In genomic region chr4:182062936-182063335, GRCh38 we compare ENCODE assay signal across 14 cellular contexts.
A peak's percentile ranks its signal among the peaks of the same experiment; 100 is the strongest.
DNase-seq lines count a peak whose midpoint lies in the region; TF ChIP-seq lines count a peak whose summit lies in the region.
"Had no signal": no experiment of that assay in that cellular context is flagged by ENCODE, and none has a peak within 500 bp of the region (broad histone marks: within the 10 kb centered on the region; RNA-seq: fewer than 3 reads in every experiment).

No MANE protein-coding gene starts in this region.

- H3K27me3 ChIP-seq in cardiac muscle cell, result no peaks in the 10 kb centered on the region
- no peaks in the 10 kb centered on the region for H3K27me3 ChIP-seq in SJCRH30
- H3K27me3 ChIP-seq: BLaER1 treated with 17β-estradiol and CSF1 and Interleukin-3, amounts not matched to agents 10 nM and 100 nM; esophagus squamous epithelium; vagina had no signal

- H3K36me3 ChIP-seq in cardiac muscle cell, result no peaks in the 10 kb centered on the region
- no peaks in the 10 kb centered on the region; the same call in 1 of the 2 replicates for H3K36me3 ChIP-seq in SJCRH30
- H3K36me3 ChIP-seq: BLaER1 treated with 17β-estradiol and CSF1 and Interleukin-3, amounts not matched to agents 10 nM and 100 nM; esophagus squamous epithelium; vagina had no signal

- no peak overlapping the region for H3K4me3 Mint-ChIP-seq in activated naive CD8-positive, alpha-beta T cell treated with anti-CD3 and anti-CD28 coated beads for 36 hours
- H3K4me3 Mint-ChIP-seq: naive thymus-derived CD4-positive, alpha-beta T cell had no signal

- TF ChIP-seq CTCF in cardiac muscle cell (IDR thresholded peaks at IDR 0.05; ENCODE audit: low read depth, low read length) (no peak), fibroblast of villous mesenchyme (IDR thresholded peaks at IDR 0.05; ENCODE audit: insufficient read depth, low read depth, low read length) (no peak)

- no peaks in the 10 kb centered on the region for H3K27me3 Mint-ChIP-seq in activated naive CD8-positive, alpha-beta T cell treated with anti-CD3 and anti-CD28 coated beads for 36 hours
- H3K27me3 Mint-ChIP-seq: naive thymus-derived CD4-positive, alpha-beta T cell had no signal

- H3K36me3 Mint-ChIP-seq in activated naive CD8-positive, alpha-beta T cell treated with anti-CD3 and anti-CD28 coated beads for 36 hours, result no peaks in the 10 kb centered on the region
- H3K36me3 Mint-ChIP-seq: naive thymus-derived CD4-positive, alpha-beta T cell had no signal

- H3K4me1 ChIP-seq in cardiac muscle cell (ENCODE audit: low read depth) (peaks cover 14% of the 10 kb centered on the region), SJCRH30 (peaks cover 5% of the 10 kb centered on the region; the same call in 1 of the 2 replicates)
- H3K4me1 ChIP-seq: vagina had no signal

- H3K27ac ChIP-seq in cardiac muscle cell (no peak overlapping the region), SJCRH30 (0 out of 2 replicates have a peak overlapping the region, but pooled peaks have one; percentile 5)
- H3K27ac ChIP-seq: BLaER1 treated with 17β-estradiol and CSF1 and Interleukin-3, amounts not matched to agents 10 nM and 100 nM; esophagus squamous epithelium; vagina had no signal

- H3K4me3 ChIP-seq in cardiac muscle cell (no peak overlapping the region), SJCRH30 (no peak overlapping the region), fibroblast of villous mesenchyme (ENCODE audit: low read depth, low read length) (no peak overlapping the region)
- H3K4me3 ChIP-seq: BLaER1 treated with 17β-estradiol and CSF1 and Interleukin-3, amounts not matched to agents 10 nM and 100 nM; esophagus squamous epithelium; vagina had no signal

- H3K9me3 Mint-ChIP-seq in activated naive CD8-positive, alpha-beta T cell treated with anti-CD3 and anti-CD28 coated beads for 36 hours, result peaks cover 3% of the 10 kb centered on the region

- DNase-seq in cardiac muscle cell (ENCODE audit: low read depth in 1 of 2, low spot score in 1 of 2) (peak; percentile 14 to 59), cardiac septum (ENCODE audit: low spot score) (no peak), SJCRH30 (peak in 1 of 2 experiments; percentile 36), fibroblast of villous mesenchyme (ENCODE audit: low read depth) (peak; percentile 68), NAMALWA (ENCODE audit: low spot score) (no peak), GF-D8 (lab: John Stamatoyannopoulos, UW) (no peak)
- DNase-seq in activated naive CD8-positive, alpha-beta T cell treated with anti-CD3 and anti-CD28 coated beads for 36 hours, result no peak
- no peak for DNase-seq in activated CD8-positive, alpha-beta memory T cell treated with anti-CD3 and anti-CD28 coated beads for 24 hours
- DNase-seq: activated gamma-delta T cell treated with Interleukin-2 at 50 U/mL for 16 hours; esophagus squamous epithelium; naive thymus-derived CD4-positive, alpha-beta T cell; NCI-H748 treated with DMSO at 0.1 percent for 48 hours had no signal

- H3K27ac Mint-ChIP-seq in activated naive CD8-positive, alpha-beta T cell treated with anti-CD3 and anti-CD28 coated beads for 36 hours, result no peak overlapping the region
- H3K27ac Mint-ChIP-seq: naive thymus-derived CD4-positive, alpha-beta T cell had no signal

- H3K9me3 ChIP-seq in cardiac muscle cell (ENCODE audit: low read depth) (no peaks in the 10 kb centered on the region), SJCRH30 (replicated peaks) (no peaks in the 10 kb centered on the region)
- H3K9me3 ChIP-seq: esophagus squamous epithelium, vagina had no signal

- no peaks in the 10 kb centered on the region for H3K4me1 Mint-ChIP-seq in activated naive CD8-positive, alpha-beta T cell treated with anti-CD3 and anti-CD28 coated beads for 36 hours
- H3K4me1 Mint-ChIP-seq: naive thymus-derived CD4-positive, alpha-beta T cell had no signal

- intact Hi-C loops in cardiac septum (cut with DNase I), result no loop called here

Comparison
In these comparisons a context has a peak if more than half of its experiments do, and no peak if none do; other contexts are left out.
1. DNase-seq: peak in cardiac muscle cell (2 of 2) and fibroblast of villous mesenchyme (single experiment); none in cardiac septum (single experiment), NAMALWA (single experiment), GF-D8 (single experiment), activated naive CD8-positive, alpha-beta T cell treated with anti-CD3 and anti-CD28 coated beads for 36 hours (single experiment) and activated CD8-positive, alpha-beta memory T cell treated with anti-CD3 and anti-CD28 coated beads for 24 hours (single experiment).